ENCODE assay signal across 16 cellular contexts in the genomic region with DNA sequence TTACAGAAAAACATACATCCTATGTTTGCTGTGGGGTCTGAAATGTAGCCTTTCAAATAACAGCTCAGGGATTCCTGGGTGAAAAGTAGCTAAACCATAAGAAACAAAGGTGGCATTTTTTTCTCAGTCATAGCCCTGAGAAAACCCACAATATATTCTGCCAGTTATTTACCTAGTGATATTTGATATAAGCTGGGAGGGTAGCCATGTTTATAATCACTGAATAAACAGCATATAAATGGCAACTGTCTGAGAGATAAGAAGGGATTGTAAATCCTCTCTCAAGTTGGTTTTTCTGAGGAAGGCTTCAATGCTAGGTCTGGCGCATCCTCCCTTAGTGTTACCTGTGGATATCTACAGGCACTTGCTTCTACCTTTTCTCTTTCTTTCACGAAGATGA.
DNase-seq lines count a peak whose midpoint lies in the region; ATAC-seq and TF ChIP-seq lines count a peak whose summit lies in the region.
"Had no signal": no experiment of that assay in that cellular context is flagged by ENCODE, and none has a peak within 500 bp of the region (broad histone marks: within the 10 kb centered on the region; RNA-seq: fewer than 3 reads in every experiment).

No MANE protein-coding gene starts in this region.

- H3K36me3 Mint-ChIP-seq in activated T-cell treated with anti-CD3 and anti-CD28 coated beads, Interleukin-2, amount 50 U/mL, for 72 hours (ENCODE audit: insufficient read depth in 2 of 2) = no peaks in the 10 kb centered on the region
- H3K36me3 Mint-ChIP-seq: CD8-positive, alpha-beta memory T cell; IgD-negative memory B cell had no signal

- H3K79me2 ChIP-seq in mesendoderm (ENCODE audit: control insufficient read depth, insufficient read depth, low read length) = no peaks in the 10 kb centered on the region

- H3K36me3 ChIP-seq in mesendoderm (ENCODE audit: control insufficient read depth, insufficient read depth, low read length) (no peaks in the 10 kb centered on the region), tibial artery (no peaks in the 10 kb centered on the region)

- H3K4me3 ChIP-seq in mesendoderm (ENCODE audit: low read length) (no peak overlapping the region), tibial artery (no peak overlapping the region)
- H3K4me3 ChIP-seq: GM23248 had no signal

- H3K4me1 Mint-ChIP-seq in activated T-cell treated with anti-CD3 and anti-CD28 coated beads, Interleukin-2, amount 50 U/mL, for 72 hours (ENCODE audit: low read depth) = no peaks in the 10 kb centered on the region
- H3K4me1 Mint-ChIP-seq: CD8-positive, alpha-beta memory T cell; IgD-negative memory B cell had no signal

- H3K18ac ChIP-seq in mesendoderm (ENCODE audit: low read length) = no peak overlapping the region

- no peak overlapping the region for H3K4ac ChIP-seq in mesendoderm (ENCODE audit: low read depth, low read length)

- H3K27me3 Mint-ChIP-seq in activated T-cell treated with anti-CD3 and anti-CD28 coated beads, Interleukin-2, amount 50 U/mL, for 72 hours (ENCODE audit: low read depth) = peaks cover 5% of the 10 kb centered on the region
- H3K27me3 Mint-ChIP-seq: IgD-negative memory B cell had no signal

- H3K56ac ChIP-seq in mesendoderm (ENCODE audit: low read length) = no peak overlapping the region

- no peak overlapping the region for H3K9ac ChIP-seq in mesendoderm (ENCODE audit: low read length)
- H3K9ac ChIP-seq: GM23248 had no signal

- H3K4me2 ChIP-seq in mesendoderm (ENCODE audit: low read length) = no peak overlapping the region

- H2BK5ac ChIP-seq in mesendoderm (ENCODE audit: low read length) = no peak overlapping the region

- no peak overlapping the region for H2BK120ac ChIP-seq in mesendoderm (ENCODE audit: low read depth, low read length)

- no peak overlapping the region for H4K5ac ChIP-seq in mesendoderm (ENCODE audit: low read length)

- H3K23ac ChIP-seq in mesendoderm (ENCODE audit: low read length) = no peak overlapping the region

- H4K8ac ChIP-seq in mesendoderm (ENCODE audit: low read depth, low read length) = no peak overlapping the region

- peak overlapping the region; percentile 74 for H2BK15ac ChIP-seq in mesendoderm (replicated peaks; ENCODE audit: low read depth)

- H3K4me3 Mint-ChIP-seq in activated T-cell treated with anti-CD3 and anti-CD28 coated beads, Interleukin-2, amount 50 U/mL, for 72 hours = no peak overlapping the region
- H3K4me3 Mint-ChIP-seq: CD8-positive, alpha-beta memory T cell; IgD-negative memory B cell had no signal

- DNase-seq in DMS53 treated with DMSO at 0.1 percent for 48 hours (lab: John Stamatoyannopoulos, UW; ENCODE audit: unreplicated experiment) = peak; percentile 48
- peak; percentile 89 for DNase-seq in NCI-H1092 treated with DMSO at 0.1 percent for 48 hours (lab: John Stamatoyannopoulos, UW)
- peak; percentile 50 to 74 for DNase-seq in NCI-H526 (lab: John Stamatoyannopoulos, UW)
- DNase-seq in mesendoderm = no peak
- DNase-seq in activated T-cell treated with anti-CD3 and anti-CD28 coated beads, Interleukin-2, amount 50 U/mL, for 72 hours = no peak
- no peak for DNase-seq in C1 segment of cervical spinal cord (lab: John Stamatoyannopoulos, UW)
- no peak for DNase-seq in ecto neural progenitor cell (ENCODE audit: low spot score)
- no peak for DNase-seq in tibial artery
- DNase-seq: CD8-positive, alpha-beta memory T cell; DMS 273 treated with DMSO at 0.1 percent for 48 hours; GM23248; NCI-H774; SHP77 had no signal

- no peak overlapping the region for H3K27ac Mint-ChIP-seq in activated T-cell treated with anti-CD3 and anti-CD28 coated beads, Interleukin-2, amount 50 U/mL, for 72 hours
- H3K27ac Mint-ChIP-seq: CD8-positive, alpha-beta memory T cell; IgD-negative memory B cell had no signal

- ATAC-seq in activated T-cell treated with anti-CD3 and anti-CD28 coated beads, Interleukin-2, amount 50 U/mL, for 72 hours (replicated peaks in 1 of 2) = no peak
- ATAC-seq: HCT116, SK-N-SH treated with all-trans-retinoic acid at 6 μM for 48 hours had no signal

- H3K27me3 ChIP-seq in mesendoderm (ENCODE audit: insufficient read depth, low read length, poor library complexity) (no peaks in the 10 kb centered on the region), tibial artery (no peaks in the 10 kb centered on the region)

- no CpG with 5 or more reads among the region's 2 CpGs for WGBS in mesendoderm (ENCODE audit: extremely low coverage, insufficient coverage, low lambda C conversion rate)

- H3K9me3 ChIP-seq in tibial artery = no peaks in the 10 kb centered on the region

- no peak overlapping the region for H2AK5ac ChIP-seq in mesendoderm (ENCODE audit: low read length)

- no peaks in the 10 kb centered on the region for H3K79me1 ChIP-seq in mesendoderm (ENCODE audit: low read length)

- no peaks in the 10 kb centered on the region for H3K9me3 Mint-ChIP-seq in activated T-cell treated with anti-CD3 and anti-CD28 coated beads, Interleukin-2, amount 50 U/mL, for 72 hours

- no peaks in the 10 kb centered on the region for H3K4me1 ChIP-seq in mesendoderm (ENCODE audit: control insufficient read depth, low read depth, low read length)
- no peaks in the 10 kb centered on the region for H3K4me1 ChIP-seq in tibial artery

- H3K27ac ChIP-seq in mesendoderm (ENCODE audit: low read depth, low read length) (no peak overlapping the region), tibial artery (no peak overlapping the region)
- H3K27ac ChIP-seq: GM23248 had no signal

- intact Hi-C loops in tibial artery (cut with DNase I; ENCODE audit: low total_unique reads) = no loop called here

- no peak for TF ChIP-seq CTCF in tibial artery (IDR thresholded peaks at IDR 0.05)

Comparison
In these comparisons a context has a peak if more than half of its experiments do, and no peak if none do; other contexts are left out.
1. DNase-seq: peak in DMS53 treated with DMSO at 0.1 percent for 48 hours (single experiment), NCI-H1092 treated with DMSO at 0.1 percent for 48 hours (single experiment) and NCI-H526 (2 of 2); none in mesendoderm (single experiment), activated T-cell treated with anti-CD3 and anti-CD28 coated beads, Interleukin-2, amount 50 U/mL, for 72 hours (0 of 2), C1 segment of cervical spinal cord (0 of 14), ecto neural progenitor cell (single experiment) and tibial artery (0 of 2).